ENCODE assay signal across 13 cellular contexts in genomic region chr1:29984544-29985375, GRCh38.
A peak's percentile ranks its signal among the peaks of the same experiment; 100 is the strongest.
DNase-seq lines count a peak whose midpoint lies in the region; ATAC-seq and TF ChIP-seq lines count a peak whose summit lies in the region.
"Had no signal": no experiment of that assay in that cellular context is flagged by ENCODE, and none has a peak within 500 bp of the region (broad histone marks: within the 10 kb centered on the region; RNA-seq: fewer than 3 reads in every experiment).

No MANE protein-coding gene starts in this region.

- TF ChIP-seq CTCF in left ventricle myocardium inferior (IDR thresholded peaks at IDR 0.05; ENCODE audit: borderline replicate concordance) (no peak), coronary artery (IDR thresholded peaks at IDR 0.05) (no peak), lower lobe of right lung (IDR thresholded peaks at IDR 0.05) (no peak), vagina (IDR thresholded peaks at IDR 0.05) (no peak)

- H3K36me3 ChIP-seq in left ventricle myocardium inferior = no peaks in the 10 kb centered on the region
- no peaks in the 10 kb centered on the region for H3K36me3 ChIP-seq in lower lobe of right lung
- no peaks in the 10 kb centered on the region for H3K36me3 ChIP-seq in vagina
- H3K36me3 ChIP-seq: MG63, SJCRH30 had no signal

- H3K4me3 ChIP-seq in left ventricle myocardium inferior (no peak overlapping the region), coronary artery (no peak overlapping the region), lower lobe of right lung (no peak overlapping the region), vagina (no peak overlapping the region)
- H3K4me3 ChIP-seq: GM12878, MG63, SJCRH30 had no signal

- H3K9me3 ChIP-seq in left ventricle myocardium inferior (replicated peaks) = no peaks in the 10 kb centered on the region
- H3K9me3 ChIP-seq in lower lobe of right lung = no peaks in the 10 kb centered on the region
- no peaks in the 10 kb centered on the region for H3K9me3 ChIP-seq in vagina
- H3K9me3 ChIP-seq: MG63, SJCRH30 had no signal

- no peak for TF ChIP-seq POLR2A in vagina (IDR thresholded peaks at IDR 0.05)

- H3K27ac ChIP-seq in left ventricle myocardium inferior (replicated peaks) = no peak overlapping the region
- peak overlapping the region in 1 of 2 donors; percentile 48 for H3K27ac ChIP-seq in coronary artery
- H3K27ac ChIP-seq in lower lobe of right lung = peak overlapping the region; percentile 21
- no peak overlapping the region for H3K27ac ChIP-seq in vagina
- H3K27ac ChIP-seq: SJCRH30 had no signal

- ATAC-seq in Right ventricle myocardium superior (ENCODE audit: poor library complexity) = peak; percentile 31
- ATAC-seq in lower lobe of right lung = peak; percentile 84 to 89
- ATAC-seq in GM21447 (IDR thresholded peaks at IDR 0.05; ENCODE audit: unreplicated experiment) = no peak
- ATAC-seq: GM12878 had no signal

- H3K4me1 ChIP-seq in left ventricle myocardium inferior (no peaks in the 10 kb centered on the region), lower lobe of right lung (peaks cover 7% of the 10 kb centered on the region), vagina (no peaks in the 10 kb centered on the region)
- H3K4me1 ChIP-seq: SJCRH30 had no signal

- H3K27me3 ChIP-seq in left ventricle myocardium inferior (ENCODE audit: low read depth) (peaks cover 22% of the 10 kb centered on the region), lower lobe of right lung (ENCODE audit: low read depth) (peaks cover 6% of the 10 kb centered on the region), vagina (no peaks in the 10 kb centered on the region)
- H3K27me3 ChIP-seq: MG63 had no signal

- no peak for DNase-seq in Right ventricle myocardium superior
- no peak for DNase-seq in left ventricle myocardium inferior
- DNase-seq in coronary artery (ENCODE audit: low spot score) = peak; percentile 63
- no peak for DNase-seq in lower lobe of right lung
- peak; percentile 62 to 72 for DNase-seq in vagina (ENCODE audit: extremely low spot score in 2 of 2)
- DNase-seq in stimulated activated CD4-positive, alpha-beta T cell treated with anti-CD3 and anti-CD28 coated beads, Interleukin-2, amount 100 ng/mL, for 48 hours = no peak
- no peak for DNase-seq in H4 (ENCODE audit: low spot score)
- DNase-seq: DND-41, GOT3, MG63, SJCRH30 had no signal

- intact Hi-C loops in Right ventricle myocardium superior (cut with DNase I) (no loop called here), left ventricle myocardium inferior (cut with micrococcal nuclease) (no loop called here), lower lobe of right lung (cut with DNase I) (no loop called here), vagina (cut with DNase I) (no loop called here)

Comparison
In these comparisons a context has a peak if more than half of its experiments do, and no peak if none do; other contexts are left out.
1. DNase-seq: peak in coronary artery (single experiment) and vagina (2 of 2); none in Right ventricle myocardium superior (single experiment), left ventricle myocardium inferior (single experiment), lower lobe of right lung (single experiment), stimulated activated CD4-positive, alpha-beta T cell treated with anti-CD3 and anti-CD28 coated beads, Interleukin-2, amount 100 ng/mL, for 48 hours (0 of 2) and H4 (single experiment).